In genomic region chr4:24392613-24393012, GRCh38 we compare ENCODE assay signal across 30 cellular contexts.
"Had no signal": no experiment of that assay in that cellular context is flagged by ENCODE, and none has a peak within 500 bp of the region (broad histone marks: within the 10 kb centered on the region; RNA-seq: fewer than 3 reads in every experiment).

No MANE protein-coding gene starts in this region.

- H3K36me3 ChIP-seq: adrenal gland, brain microvascular endothelial cell, breast epithelium had no signal

- H3K27me3 ChIP-seq: adrenal gland, body of pancreas, brain microvascular endothelial cell, breast epithelium had no signal

- H3K4me3 ChIP-seq: adrenal gland, body of pancreas, breast epithelium had no signal

- H3K9me3 ChIP-seq: adrenal gland, body of pancreas, breast epithelium had no signal

- DNase-seq: activated B cell treated with CpG ODN at 0.5 μM for 24 hours; activated CD4-positive, alpha-beta memory T cell treated with anti-CD3 and anti-CD28 coated beads for 36 hours; activated CD4-positive, alpha-beta T cell treated with anti-CD3 and anti-CD28 coated beads for 4 hours; activated CD4-positive, alpha-beta T cell treated with anti-CD3 and anti-CD28 coated beads, Interleukin-2, amount 10 ng/mL, durations not matched to agents 24 days and 14 days; activated CD4-positive, alpha-beta T cell treated with anti-CD3 and anti-CD28 coated beads, Interleukin-2, amount 50 U/mL, for 1 hour; activated CD4-positive, alpha-beta T cell treated with anti-CD3 and anti-CD28 coated beads, Interleukin-2, amount 50 U/mL, for 4 hours; activated CD4-positive, CD25-positive, alpha-beta regulatory T cell treated with anti-CD3 and anti-CD28 coated beads, Interleukin-2, amount 50 U/mL, for 72 hours; activated CD8-positive, alpha-beta memory T cell treated with anti-CD3 and anti-CD28 coated beads, Interleukin-2, amount 50 U/mL, for 4 hours; activated CD8-positive, alpha-beta T cell treated with anti-CD3 and anti-CD28 coated beads for 36 hours; activated effector memory CD4-positive, alpha-beta T cell treated with anti-CD3 and anti-CD28 coated beads, Interleukin-2, amount 50 U/mL, for 16 hours; activated gamma-delta T cell treated with Interleukin-2 at 50 U/mL for 16 hours; activated naive CD4-positive, alpha-beta T cell; activated naive CD4-positive, alpha-beta T cell treated with anti-CD3 and anti-CD28 coated beads for 36 hours; activated naive CD4-positive, alpha-beta T cell treated with anti-CD3 and anti-CD28 coated beads, Interleukin-2, amount 50 U/mL, for 16 hours; activated naive CD8-positive, alpha-beta T cell treated with anti-CD3 and anti-CD28 coated beads for 36 hours; activated T-cell treated with anti-CD3 and anti-CD28 coated beads for 4 hours; activated T-cell treated with anti-CD3 and anti-CD28 coated beads, Interleukin-2, amount 50 U/mL, for 1 hour; activated T-cell treated with anti-CD3 and anti-CD28 coated beads, Interleukin-2, amount 50 U/mL, for 4 hours; activated T-cell treated with anti-CD3 and anti-CD28 coated beads, Interleukin-2, amount 50 U/mL, for 72 hours; adrenal gland; amniotic stem cell; aorta; body of pancreas; brain microvascular endothelial cell; central memory CD4-positive, alpha-beta T cell; T-helper 1 cell; T-helper 2 cell; T-helper 9 cell had no signal

- H3K27ac ChIP-seq: adrenal gland, body of pancreas, brain microvascular endothelial cell, breast epithelium, VCaP had no signal
